1 cellular context compared by ENCODE assay signal in genomic region chr11:63250162-63251050, GRCh38.
TF ChIP-seq lines count a peak whose summit lies in the region.

No MANE protein-coding gene starts in this region.

TF ChIP-seq in HepG2, 621 proteins besides CTCF, POLR2A, EP300 and RAD21 (continued from another document):
- 0 out of 2 replicates have a peak, but pooled peaks have one; percentile 33 for TF ChIP-seq ZHX2 (IDR thresholded peaks at IDR 0.05; ENCODE audit: low read depth)
- TF ChIP-seq ZHX2 (CRISPR knock-in tag; IDR thresholded peaks at IDR 0.05; ENCODE audit: borderline replicate concordance), result no peak; the same call in 1 of the 2 replicates
- TF ChIP-seq POLR2AphosphoS2 (IDR thresholded peaks at IDR 0.05; ENCODE audit: low read depth, low read length), result no peak
- no peak for TF ChIP-seq RELA (CRISPR knock-in tag; IDR thresholded peaks at IDR 0.05)
- no peak for TF ChIP-seq NFE2L2 (IDR thresholded peaks at IDR 0.05; ENCODE audit: low read length)
- TF ChIP-seq SALL1 (CRISPR knock-in tag; IDR thresholded peaks at IDR 0.05), result peak; percentile 97; the same call in 1 of the 2 replicates
- TF ChIP-seq ZNF589 (CRISPR knock-in tag; conservative IDR thresholded peaks at IDR 0.05), result no peak
- TF ChIP-seq KMT2B (CRISPR knock-in tag; IDR thresholded peaks at IDR 0.05), result 0 out of 2 replicates have a peak, but pooled peaks have one; percentile 39
- TF ChIP-seq NR2F2 (IDR thresholded peaks at IDR 0.05; ENCODE audit: borderline replicate concordance, low read depth), result peak; percentile 99
- TF ChIP-seq GABPB1 (CRISPR knock-in tag; IDR thresholded peaks at IDR 0.05), result peak; percentile 38; the same call in 1 of the 2 replicates
- TF ChIP-seq NFYB (CRISPR knock-in tag; IDR thresholded peaks at IDR 0.05), result no peak
- TF ChIP-seq ZNF350 (CRISPR knock-in tag; IDR thresholded peaks at IDR 0.05; ENCODE audit: borderline replicate concordance, low read depth), result no peak
- no peak for TF ChIP-seq ZNF383 (CRISPR knock-in tag; IDR thresholded peaks at IDR 0.05; ENCODE audit: borderline replicate concordance)
- peak; percentile 92 for TF ChIP-seq PITX1 (CRISPR knock-in tag; IDR thresholded peaks at IDR 0.05)
- TF ChIP-seq ETS1 (CRISPR knock-in tag; IDR thresholded peaks at IDR 0.05), result no peak
- TF ChIP-seq ZHX1 (CRISPR knock-in tag; IDR thresholded peaks at IDR 0.05; ENCODE audit: low read depth), result no peak
- TF ChIP-seq CEBPB (IDR thresholded peaks at IDR 0.05; ENCODE audit: borderline replicate concordance, low read depth, low read length), result peak; percentile 94
- TF ChIP-seq ZMAT3 (CRISPR knock-in tag; conservative IDR thresholded peaks at IDR 0.05), result no peak
- no peak for TF ChIP-seq MLLT10 (CRISPR knock-in tag; IDR thresholded peaks at IDR 0.05)
- no peak for TF ChIP-seq ZNF629 (CRISPR knock-in tag; conservative IDR thresholded peaks at IDR 0.05)
- TF ChIP-seq ZBTB14 (CRISPR knock-in tag; IDR thresholded peaks at IDR 0.05), result no peak
- TF ChIP-seq ELF1 (CRISPR knock-in tag; IDR thresholded peaks at IDR 0.05), result 0 out of 2 replicates have a peak, but pooled peaks have one; percentile 32
- peak; percentile 98 for TF ChIP-seq ARID3A (IDR thresholded peaks at IDR 0.05; ENCODE audit: low read depth, low read length)
- TF ChIP-seq SIX1 (CRISPR knock-in tag; IDR thresholded peaks at IDR 0.05; ENCODE audit: borderline replicate concordance), result peak; percentile 92
- TF ChIP-seq RFXANK (CRISPR knock-in tag; IDR thresholded peaks at IDR 0.05), result no peak
- TF ChIP-seq CREBL2 (CRISPR knock-in tag; IDR thresholded peaks at IDR 0.05; ENCODE audit: borderline replicate concordance), result no peak
- no peak for TF ChIP-seq ZNF770 (CRISPR knock-in tag; IDR thresholded peaks at IDR 0.05)
- TF ChIP-seq NFIB (CRISPR knock-in tag; IDR thresholded peaks at IDR 0.05; ENCODE audit: borderline replicate concordance), result no peak
- TF ChIP-seq STAT6 (CRISPR knock-in tag; IDR thresholded peaks at IDR 0.05; ENCODE audit: borderline replicate concordance), result no peak
- peak; percentile 62; the same call in 1 of the 2 replicates for TF ChIP-seq ZNF580 (CRISPR knock-in tag; IDR thresholded peaks at IDR 0.05; ENCODE audit: borderline replicate concordance, low read depth)
- TF ChIP-seq JDP2 (CRISPR knock-in tag; IDR thresholded peaks at IDR 0.05; ENCODE audit: borderline replicate concordance), result no peak; the same call in 1 of the 2 replicates
